ENCODE assay signal across 19 cellular contexts in genomic region chr19:53147645-53148044, GRCh38. TPM values are rescaled to one million over a fixed set of nuclear protein-coding genes. Genes with fewer than 3 reads are reported as not detected.
DNase-seq lines count a peak whose midpoint lies in the region; ATAC-seq and TF ChIP-seq lines count a peak whose summit lies in the region.
"Had no signal": no experiment of that assay in that cellular context is flagged by ENCODE, and none has a peak within 500 bp of the region (broad histone marks: within the 10 kb centered on the region; RNA-seq: fewer than 3 reads in every experiment).

No MANE protein-coding gene starts in this region.

- peak overlapping the region; percentile 4 for H3K4me3 Mint-ChIP-seq in endothelial cell (ENCODE audit: unreplicated experiment)
- H3K4me3 Mint-ChIP-seq: B cell; CD8-positive, alpha-beta T cell had no signal

- no peaks in the 10 kb centered on the region for H3K4me1 ChIP-seq in testis
- H3K4me1 ChIP-seq: BLaER1 treated with 17β-estradiol and CSF1 and Interleukin-3, amounts not matched to agents 10 nM and 100 nM; HAP-1 had no signal

- intact Hi-C loops in testis (cut with DNase I; ENCODE audit: low total_unique reads), result no loop called here

- H3K27me3 ChIP-seq in testis, result no peaks in the 10 kb centered on the region
- H3K27me3 ChIP-seq: BLaER1 treated with 17β-estradiol and CSF1 and Interleukin-3, amounts not matched to agents 10 nM and 100 nM had no signal

- ATAC-seq in HG03442 (IDR thresholded peaks at IDR 0.05; ENCODE audit: unreplicated experiment), result no peak
- ATAC-seq: CD8-positive, alpha-beta T cell had no signal

- H3K27me3 Mint-ChIP-seq in endothelial cell (ENCODE audit: unreplicated experiment), result no peaks in the 10 kb centered on the region
- H3K27me3 Mint-ChIP-seq: B cell had no signal

- no peaks in the 10 kb centered on the region for H3K4me1 Mint-ChIP-seq in endothelial cell (ENCODE audit: unreplicated experiment)
- H3K4me1 Mint-ChIP-seq: B cell had no signal

- H3K9me3 Mint-ChIP-seq in endothelial cell (ENCODE audit: unreplicated experiment), result peaks cover 12% of the 10 kb centered on the region

- H3K36me3 Mint-ChIP-seq in endothelial cell (ENCODE audit: low read depth, unreplicated experiment), result peaks cover 75% of the 10 kb centered on the region

- no peak for TF ChIP-seq POLR2A in testis (IDR thresholded peaks at IDR 0.05)

- H3K9me3 ChIP-seq in testis, result no peaks in the 10 kb centered on the region

- DNase-seq in ELR (ENCODE audit: low read depth), result peak; percentile 2
- peak; percentile 9 for DNase-seq in M059J (ENCODE audit: low read depth)
- DNase-seq in amniotic epithelial cell (ENCODE audit: low read depth), result peak; percentile 6
- DNase-seq in endothelial cell (ENCODE audit: low spot score), result no peak
- DNase-seq in testis, result no peak
- DNase-seq in anterior cingulate cortex (lab: John Stamatoyannopoulos, UW), result no peak
- DNase-seq: CD8-positive, alpha-beta T cell; COR-L47; DMS 273 treated with DMSO at 0.1 percent for 48 hours; DMS53; DND-41; EL; GM23248; IMR-90 had no signal

- no peak overlapping the region for H3K27ac Mint-ChIP-seq in endothelial cell (ENCODE audit: unreplicated experiment)
- H3K27ac Mint-ChIP-seq: B cell; CD8-positive, alpha-beta T cell had no signal

- TF ChIP-seq CTCF in endothelial cell (IDR thresholded peaks at IDR 0.05; ENCODE audit: unreplicated experiment) (no peak), testis (IDR thresholded peaks at IDR 0.05) (no peak)

- no peaks in the 10 kb centered on the region for H3K36me3 ChIP-seq in testis (ENCODE audit: low read depth, missing control alignments)
- H3K36me3 ChIP-seq: HAP-1 had no signal

- no peak overlapping the region for H3K27ac ChIP-seq in testis
- H3K27ac ChIP-seq: BLaER1 treated with 17β-estradiol and CSF1 and Interleukin-3, amounts not matched to agents 10 nM and 100 nM; GM23248 had no signal

- H3K4me3 ChIP-seq in testis, result no peak overlapping the region
- H3K4me3 ChIP-seq: GM23248, HAP-1 had no signal

RNA-seq across cellular contexts. Expression of gene ZNF347, which starts 11.2 kb away (rescaled TPM):
- 11.2 and 16.2 TPM in 2 replicates for total RNA-seq in M059J (2014; rRNA removed; shearing (Covaris generic))
- 14.9 TPM for total RNA-seq in endothelial cell (ENCODE audit: unreplicated experiment)
- total RNA-seq in testis, result 10 to 100 TPM; 12.2 to 13.0 TPM
- polyA plus RNA-seq in testis (ENCODE audit: insufficient read depth, low read depth, low replicate concordance), result 4.6 TPM

RNA-seq across cellular contexts. Expression of gene ZNF415, which starts 14.9 kb away (rescaled TPM):
- 4.8 and 8.4 TPM in 2 replicates for total RNA-seq in M059J (2014; rRNA removed; shearing (Covaris generic))
- 8.7 TPM for total RNA-seq in endothelial cell (ENCODE audit: unreplicated experiment)
- total RNA-seq in testis, result 10 to 100 TPM; 43.8 to 63.8 TPM
- polyA plus RNA-seq in testis (ENCODE audit: insufficient read depth, low read depth, low replicate concordance), result 42.5 TPM

RNA-seq across cellular contexts. Expression of gene ZNF160, which starts 44.4 kb away (rescaled TPM):
- total RNA-seq in M059J (2014; rRNA removed; shearing (Covaris generic)), result 21.4 and 22.4 TPM in 2 replicates
- total RNA-seq in endothelial cell (ENCODE audit: unreplicated experiment), result 36.3 TPM
- total RNA-seq in testis, result 100 to 1,000 TPM; 113 TPM
- polyA plus RNA-seq in testis (ENCODE audit: insufficient read depth, low read depth, low replicate concordance), result 30.1 TPM

RNA-seq across cellular contexts. Expression of gene ZNF665, which starts 45.5 kb away (rescaled TPM):
- total RNA-seq in M059J (2014; rRNA removed; shearing (Covaris generic)), result 1.1 and 8.2 TPM in 2 replicates
- total RNA-seq in endothelial cell (ENCODE audit: unreplicated experiment) (3.8 TPM), testis (10 to 100 TPM in 1 of 2 donors, 1 to 10 TPM in 1; 7.6 to 11.7 TPM)
- polyA plus RNA-seq in testis (ENCODE audit: insufficient read depth, low read depth, low replicate concordance), result 4.2 TPM
- total RNA-seq: A172 had no signal

Comparison
In these comparisons a context has a peak if more than half of its experiments do, and no peak if none do; other contexts are left out.
1. DNase-seq: peak in ELR (single experiment), M059J (single experiment) and amniotic epithelial cell (single experiment); none in endothelial cell (single experiment), testis (single experiment) and anterior cingulate cortex (0 of 58).